Comparison of ENCODE assay signal across 8 cellular contexts in the genomic region with DNA sequence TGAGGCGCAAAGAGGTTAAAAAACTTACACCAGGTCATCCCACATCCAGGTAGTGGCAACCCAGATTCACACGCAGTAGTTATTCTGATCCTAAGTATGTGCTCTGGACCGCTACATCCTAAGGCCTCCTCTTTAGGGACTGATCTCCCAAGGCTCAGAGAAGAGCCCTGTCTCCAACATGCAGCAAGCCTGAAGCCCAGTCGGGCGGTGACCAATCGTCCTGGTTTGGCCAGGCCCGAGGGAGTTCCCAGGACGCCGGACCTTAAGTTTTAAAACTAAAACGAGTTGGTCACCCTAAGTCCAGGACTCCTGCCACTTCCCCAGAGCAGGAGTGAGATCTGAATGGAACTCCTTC. TPM values are rescaled to one million over a fixed set of nuclear protein-coding genes. Genes with fewer than 3 reads are reported as not detected.
DNase-seq lines count a peak whose midpoint lies in the region; ATAC-seq and TF ChIP-seq lines count a peak whose summit lies in the region.

No MANE protein-coding gene starts in this region.

- BruUV-seq in OCI-LY7 (replicated peaks; lab: Mats Ljungman, UMichigan) = TSS peak; percentile 72

- H3K27ac ChIP-seq in GM23248 (peak overlapping the region; percentile 48), OCI-LY7 (ENCODE audit: low read depth, low read length, poor library complexity, severe bottlenecking) (peak overlapping the region; percentile 30), trophoblast cell (ENCODE audit: low read depth, low read length) (no peak overlapping the region)

- H3K4me1 ChIP-seq in GM23248 (ENCODE audit: insufficient read depth) (peaks cover 19% of the 10 kb centered on the region; the same call in 1 of the 2 replicates), OCI-LY7 (ENCODE audit: insufficient read depth, low read length, poor library complexity, severe bottlenecking) (peaks cover 20% of the 10 kb centered on the region), trophoblast cell (ENCODE audit: control insufficient read depth in 1 of 2, insufficient read depth in 2 of 2, low read length in 2 of 2) (peaks cover 9 to 15% of the 10 kb centered on the region in 2 experiments)

- peak overlapping the region; percentile 47 for H4K12ac ChIP-seq in trophoblast cell (ENCODE audit: low read depth, low read length)

- no peak overlapping the region for H2BK120ac ChIP-seq in trophoblast cell (ENCODE audit: insufficient read depth, low read length, poor library complexity)

- H3K9ac ChIP-seq in GM23248 (peak overlapping the region; percentile 82), trophoblast cell (ENCODE audit: low read length) (peak overlapping the region; percentile 91)

- peak; percentile 29 for ATAC-seq in esophagus mucosa

- peak overlapping the region; percentile 97 for H3K4me3 ChIP-seq in GM23248
- peak overlapping the region; percentile 78 for H3K4me3 ChIP-seq in OCI-LY7 (ENCODE audit: low read depth, low read length, poor library complexity, severe bottlenecking)
- peak overlapping the region; percentile 91 for H3K4me3 ChIP-seq in trophoblast cell (ENCODE audit: low read depth, low read length)

- TF ChIP-seq CTCF in GM10266 (IDR thresholded peaks at IDR 0.05; ENCODE audit: control insufficient read depth, insufficient read depth, low read depth, missing control alignments) = no peak
- TF ChIP-seq CTCF in OCI-LY7 (conservative IDR thresholded peaks at IDR 0.05; ENCODE audit: low read length) = no peak

- H3K36me3 ChIP-seq in GM23248 (ENCODE audit: low read depth) = no peaks in the 10 kb centered on the region
- H3K36me3 ChIP-seq in OCI-LY7 (ENCODE audit: insufficient read depth, low read length) = peaks cover 40% of the 10 kb centered on the region
- peaks cover 5 to 13% of the 10 kb centered on the region in 2 experiments for H3K36me3 ChIP-seq in trophoblast cell (ENCODE audit: control insufficient read depth in 1 of 2, insufficient read depth in 2 of 2, low read length in 2 of 2)

- in situ Hi-C loops in GM23248 (cut with MboI) = no loop called here

- H2BK12ac ChIP-seq in trophoblast cell (ENCODE audit: low read length) = no peak overlapping the region

- intact Hi-C loops in OCI-LY7 (cut with micrococcal nuclease; ENCODE audit: unreplicated experiment) = no loop called here

- CTCF ChIA-PET in OCI-LY7 (lab: Charles Lee; ENCODE audit: unreplicated experiment) = no interaction called here

- peak overlapping the region; percentile 83 for H3K18ac ChIP-seq in trophoblast cell (ENCODE audit: low read length)

- DNase-seq in GM10266 (ENCODE audit: extremely low spot score) (peak; percentile 18), GM23248 (peak; percentile 68), OCI-LY7 (ENCODE audit: low spot score) (no peak), trophoblast cell (no peak), NCI-H345 (lab: John Stamatoyannopoulos, UW) (no peak), inferior parietal cortex (ENCODE audit: extremely low spot score) (no peak), DMS153 treated with DMSO at 0.1 percent for 48 hours (lab: John Stamatoyannopoulos, UW; ENCODE audit: unreplicated experiment) (no peak)

- H3K79me2 ChIP-seq in GM23248 (ENCODE audit: insufficient read depth) (peaks cover 76% of the 10 kb centered on the region), OCI-LY7 (ENCODE audit: insufficient read depth, low read depth, low read length) (peaks cover 52% of the 10 kb centered on the region), trophoblast cell (ENCODE audit: control insufficient read depth, insufficient read depth, low read length, poor library complexity) (peaks cover 4% of the 10 kb centered on the region)

- WGBS in GM23248 (ENCODE audit: low coverage in 1 of 2, low lambda C conversion rate in 2 of 2, missing lambda C conversion rate in 2 of 2), 2 experiments = 0 to 1% methylated on average over 9 to 10 of the region's 10 CpGs
- WGBS in trophoblast cell (ENCODE audit: extremely low coverage, insufficient coverage, insufficient read length) = no CpG with 5 or more reads among the region's 10 CpGs

- H3K23ac ChIP-seq in trophoblast cell (ENCODE audit: low read length) = no peak overlapping the region

- H3K14ac ChIP-seq in trophoblast cell (ENCODE audit: low read length) = peak overlapping the region; percentile 85

- peak overlapping the region; percentile 93 for H2AFZ ChIP-seq in GM23248
- H2AFZ ChIP-seq in OCI-LY7 (ENCODE audit: low read length) = peak overlapping the region; percentile 38; the same call in 1 of the 2 replicates
- H2AFZ ChIP-seq in trophoblast cell (ENCODE audit: insufficient read depth, low read length, poor library complexity) = peak overlapping the region; percentile 94

- H2AK5ac ChIP-seq in trophoblast cell (ENCODE audit: low read length) = no peak overlapping the region

- peak overlapping the region; percentile 20 for H4K91ac ChIP-seq in trophoblast cell (ENCODE audit: low read depth, low read length)

- H2BK5ac ChIP-seq in trophoblast cell (ENCODE audit: low read depth, low read length, poor library complexity) = no peak overlapping the region

- H3K27me3 ChIP-seq in GM23248 (replicated peaks; ENCODE audit: insufficient read depth) (no peaks in the 10 kb centered on the region), trophoblast cell (ENCODE audit: insufficient read depth, low read length) (no peaks in the 10 kb centered on the region)

- no peaks in the 10 kb centered on the region for H3K9me2 ChIP-seq in GM23248 (ENCODE audit: insufficient read depth)
- no peaks in the 10 kb centered on the region for H3K9me2 ChIP-seq in OCI-LY7 (ENCODE audit: insufficient read depth, low read length)

- peaks cover 2% of the 10 kb centered on the region for H3K79me1 ChIP-seq in trophoblast cell (ENCODE audit: low read length)

- peak overlapping the region; percentile 95 for H4K8ac ChIP-seq in trophoblast cell (ENCODE audit: low read depth, low read length)

- H4K20me1 ChIP-seq in GM23248 (ENCODE audit: insufficient read depth) = no peaks in the 10 kb centered on the region
- H4K20me1 ChIP-seq in OCI-LY7 (ENCODE audit: insufficient read depth, low read length) = no peaks in the 10 kb centered on the region

- peak overlapping the region; percentile 41 for H3K4ac ChIP-seq in trophoblast cell (ENCODE audit: low read depth, low read length)

- H3K9me3 ChIP-seq in GM23248 (ENCODE audit: low read depth) = no peaks in the 10 kb centered on the region
- no peaks in the 10 kb centered on the region for H3K9me3 ChIP-seq in OCI-LY7 (ENCODE audit: low read length)
- H3K9me3 ChIP-seq in trophoblast cell (ENCODE audit: insufficient read depth, low read depth, low read length) = no peaks in the 10 kb centered on the region

- 0 out of 2 replicates have a peak, but pooled peaks cover 7% of the 10 kb centered on the region for H3F3A ChIP-seq in GM23248 (ENCODE audit: insufficient read depth)

- POLR2A ChIA-PET in OCI-LY7 (lab: Charles Lee) = interaction anchor here (1.4 kb wide), 1 partner anchor 55 kb away, joined by 6 read pairs; no protein-coding TSS in a partner anchor

- H3K4me2 ChIP-seq in GM23248 (ENCODE audit: unreplicated experiment) = peak overlapping the region; percentile 80
- H3K4me2 ChIP-seq in OCI-LY7 (ENCODE audit: low read length) = peak overlapping the region; percentile 88
- H3K4me2 ChIP-seq in trophoblast cell (ENCODE audit: low read length) = peak overlapping the region; percentile 65

RNA-seq across cellular contexts. Expression of a gene that starts 0.4 kb away (rescaled TPM):
- 6.7 and 11.9 TPM in 2 replicates for total RNA-seq in GM23248 (2014; rRNA removed; shearing (Covaris generic))
- 15.1 and 16.9 TPM in 2 replicates for polyA plus RNA-seq in GM23248 (2016; fragmentation: Nextera tagmentation; extraction: Ambion mirVana)
- 58.8 and 86.8 TPM in 2 replicates for total RNA-seq in OCI-LY7 (2014; rRNA removed; shearing (Covaris generic))
- total RNA-seq in OCI-LY7 (2022) (55.0 and 58.5 TPM in 2 replicates), esophagus mucosa (16.1 TPM)
- polyA plus RNA-seq in trophoblast cell (2013) = 28.2 and 29.5 TPM in 2 replicates

RNA-seq across cellular contexts. Expression of a gene that starts 0.5 kb away (rescaled TPM):
- total RNA-seq in GM23248 (2014; rRNA removed; shearing (Covaris generic)) = 2.9 and 3.9 TPM in 2 replicates
- 1.6 and 1.9 TPM in 2 replicates for polyA plus RNA-seq in GM23248 (2016; fragmentation: Nextera tagmentation; extraction: Ambion mirVana)
- total RNA-seq in OCI-LY7 (2014; rRNA removed; shearing (Covaris generic)) = 6.5 and 9.9 TPM in 2 replicates
- total RNA-seq in OCI-LY7 (2022) = 8.7 and 12.8 TPM in 2 replicates
- 4.2 TPM for total RNA-seq in esophagus mucosa
- 2.8 and 2.9 TPM in 2 replicates for polyA plus RNA-seq in trophoblast cell (2013)

RNA-seq across cellular contexts. Expression of a gene that starts 41.5 kb away (rescaled TPM):
- 17.7 and 25.9 TPM in 2 replicates for total RNA-seq in GM23248 (2014; rRNA removed; shearing (Covaris generic))
- polyA plus RNA-seq in GM23248 (2016; fragmentation: Nextera tagmentation; extraction: Ambion mirVana) = 35.4 and 38.4 TPM in 2 replicates
- total RNA-seq in OCI-LY7 (2014; rRNA removed; shearing (Covaris generic)) = 11.2 and 13.9 TPM in 2 replicates
- total RNA-seq in OCI-LY7 (2022) (17.8 and 20.6 TPM in 2 replicates), esophagus mucosa (12.0 TPM)
- polyA plus RNA-seq in trophoblast cell (2013) = 13.7 and 14.5 TPM in 2 replicates

Comparison
In these comparisons a context has a peak if more than half of its experiments do, and no peak if none do; other contexts are left out.
1. DNase-seq: peak in GM10266 (single experiment) and GM23248 (single experiment); none in OCI-LY7 (single experiment), trophoblast cell (0 of 2), NCI-H345 (single experiment), inferior parietal cortex (single experiment) and DMS153 treated with DMSO at 0.1 percent for 48 hours (single experiment).
2. H2AFZ ChIP-seq: peak in every context shown above with its lines; median percentile 94 in trophoblast cell; 93 in GM23248; 38 in OCI-LY7.
3. Peak in every context shown above with its lines, with median percentiles within 50 percentile points of each other: H3K4me2 ChIP-seq and H3K4me3 ChIP-seq.